Comparison of ENCODE assay signal across 1 cellular context in the genomic region with DNA sequence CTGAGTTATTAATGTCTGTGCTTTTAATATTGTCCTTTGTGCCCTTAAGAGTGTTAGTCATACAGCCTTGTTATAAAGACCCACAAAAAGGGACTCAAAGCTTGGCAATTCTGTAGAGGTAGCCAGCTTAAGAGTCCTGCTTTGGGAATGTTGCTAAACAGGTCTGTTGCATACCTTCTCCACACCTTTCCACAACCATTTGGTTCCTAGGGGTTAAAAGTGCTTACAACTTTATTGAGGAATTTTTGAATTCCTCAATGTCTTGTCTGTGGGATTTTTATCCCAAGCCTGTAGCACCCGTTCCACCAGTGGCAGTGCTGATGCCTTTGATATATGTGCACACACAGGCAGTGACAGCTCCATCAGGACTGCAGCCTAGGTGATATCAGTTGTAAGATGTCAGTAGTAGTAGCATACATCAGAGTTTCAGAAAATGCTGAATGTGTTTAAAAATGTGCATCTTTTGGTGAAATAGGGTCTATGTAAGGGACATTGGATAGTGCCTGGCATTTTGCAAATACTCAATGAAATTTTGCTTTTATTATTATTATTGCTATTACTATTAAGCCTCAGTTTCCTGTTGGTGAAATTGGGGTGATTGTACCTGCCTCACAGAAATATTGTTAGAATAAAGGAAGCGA.
TF ChIP-seq lines count a peak whose summit lies in the region.

No MANE protein-coding gene starts in this region.

TF ChIP-seq in SK-N-SH, 30 proteins besides CTCF, POLR2A, EP300 and RAD21 (continued from another document):
- TF ChIP-seq PBX3 (IDR thresholded peaks at IDR 0.05): no peak
- TF ChIP-seq MXI1 (IDR thresholded peaks at IDR 0.05; ENCODE audit: low read depth, low read length): no peak
- TF ChIP-seq IRF3 (IDR thresholded peaks at IDR 0.05; ENCODE audit: low read depth, low read length): no peak
- TF ChIP-seq SIN3A (IDR thresholded peaks at IDR 0.05; ENCODE audit: borderline replicate concordance, low read depth, low read length): no peak
